In genomic region chr3:37712387-37712786, GRCh38 we compare ENCODE assay signal across 16 cellular contexts.
DNase-seq lines count a peak whose midpoint lies in the region; ATAC-seq and TF ChIP-seq lines count a peak whose summit lies in the region.
"Had no signal": no experiment of that assay in that cellular context is flagged by ENCODE, and none has a peak within 500 bp of the region (broad histone marks: within the 10 kb centered on the region; RNA-seq: fewer than 3 reads in every experiment).

No MANE protein-coding gene starts in this region.

- H3K4me3 Mint-ChIP-seq in neural progenitor cell: no peak overlapping the region
- H3K4me3 Mint-ChIP-seq: activated CD4-positive, alpha-beta memory T cell treated with anti-CD3 and anti-CD28 coated beads, Interleukin-2, amount 10 ng/mL, durations not matched to agents 7 days and 5 days; naive thymus-derived CD4-positive, alpha-beta T cell had no signal

- WGBS in tibial nerve, 2 donors: 70 to 80% methylated on average over 2 of the region's 2 CpGs

- H3K4me1 Mint-ChIP-seq in neural progenitor cell: peaks cover 22% of the 10 kb centered on the region
- H3K4me1 Mint-ChIP-seq: activated CD4-positive, alpha-beta memory T cell treated with anti-CD3 and anti-CD28 coated beads, Interleukin-2, amount 10 ng/mL, durations not matched to agents 7 days and 5 days had no signal

- H3K79me2 ChIP-seq in neural progenitor cell (ENCODE audit: low read depth): no peaks in the 10 kb centered on the region

- H3K36me3 ChIP-seq in neural progenitor cell (no peaks in the 10 kb centered on the region), tibial nerve (no peaks in the 10 kb centered on the region)

- H3K4me1 ChIP-seq in neural progenitor cell: peaks cover 10% of the 10 kb centered on the region
- peaks cover 0 to 20% (median 0%) of the 10 kb centered on the region in 4 donors for H3K4me1 ChIP-seq in tibial nerve

- ATAC-seq in GM18511 (IDR thresholded peaks at IDR 0.05; ENCODE audit: unreplicated experiment): peak; percentile 77
- peak; percentile 83 for ATAC-seq in GM21526 (IDR thresholded peaks at IDR 0.05; ENCODE audit: low FRiP score, unreplicated experiment)
- ATAC-seq in HG03521 (IDR thresholded peaks at IDR 0.05; ENCODE audit: unreplicated experiment): peak; percentile 62
- no peak for ATAC-seq in HG03565 (IDR thresholded peaks at IDR 0.05; ENCODE audit: unreplicated experiment)
- ATAC-seq: naive thymus-derived CD4-positive, alpha-beta T cell had no signal

- no peak overlapping the region for H3K4me2 ChIP-seq in neural progenitor cell

- peaks cover 11% of the 10 kb centered on the region for H3K27me3 Mint-ChIP-seq in neural progenitor cell (ENCODE audit: insufficient read depth, low read depth)

- H3K4me3 ChIP-seq in neural progenitor cell (no peak overlapping the region), tibial nerve (no peak overlapping the region)
- H3K4me3 ChIP-seq: psoas muscle, SK-N-MC had no signal

- H3K27ac Mint-ChIP-seq in neural progenitor cell: peak overlapping the region; percentile 1
- H3K27ac Mint-ChIP-seq: activated CD4-positive, alpha-beta memory T cell treated with anti-CD3 and anti-CD28 coated beads, Interleukin-2, amount 10 ng/mL, durations not matched to agents 7 days and 5 days; naive thymus-derived CD4-positive, alpha-beta T cell had no signal

- H3K9me3 Mint-ChIP-seq in neural progenitor cell: peaks cover 3% of the 10 kb centered on the region
- H3K9me3 Mint-ChIP-seq: activated CD4-positive, alpha-beta memory T cell treated with anti-CD3 and anti-CD28 coated beads, Interleukin-2, amount 10 ng/mL, durations not matched to agents 7 days and 5 days had no signal

- no peak for DNase-seq in neural progenitor cell (ENCODE audit: low spot score)
- DNase-seq in NCI-H2107 (lab: John Stamatoyannopoulos, UW): no peak
- DNase-seq in activated CD4-positive, alpha-beta T cell treated with anti-CD3 and anti-CD28 coated beads, Interleukin-2, amount 50 U/mL, for 48 hours: no peak
- DNase-seq in tibial nerve (ENCODE audit: low spot score in 2 of 2): no peak
- DNase-seq: activated CD4-positive, alpha-beta memory T cell treated with anti-CD3 and anti-CD28 coated beads, Interleukin-2, amount 10 ng/mL, durations not matched to agents 7 days and 5 days; AML-193; cerebellar nuclear complex; naive thymus-derived CD4-positive, alpha-beta T cell; NCI-H187 treated with DMSO at 0.1 percent for 48 hours; NCI-H524; psoas muscle had no signal

- no peaks in the 10 kb centered on the region for H3K9me3 ChIP-seq in neural progenitor cell (ENCODE audit: low read depth)
- no peaks in the 10 kb centered on the region for H3K9me3 ChIP-seq in tibial nerve
- H3K9me3 ChIP-seq: psoas muscle had no signal

- no peaks in the 10 kb centered on the region for H4K20me1 ChIP-seq in neural progenitor cell (ENCODE audit: low read depth)

- no peaks in the 10 kb centered on the region for H3K27me3 ChIP-seq in neural progenitor cell
- no peaks in the 10 kb centered on the region for H3K27me3 ChIP-seq in tibial nerve

- H2AFZ ChIP-seq in neural progenitor cell (replicated peaks): no peak overlapping the region

- no peak for TF ChIP-seq EP300 in tibial nerve (IDR thresholded peaks at IDR 0.05)

- TF ChIP-seq POLR2A in tibial nerve (IDR thresholded peaks at IDR 0.05): no peak

- H3K36me3 Mint-ChIP-seq in neural progenitor cell: no peaks in the 10 kb centered on the region
- H3K36me3 Mint-ChIP-seq: naive thymus-derived CD4-positive, alpha-beta T cell had no signal

- H3K27ac ChIP-seq in neural progenitor cell (no peak overlapping the region), tibial nerve (peak overlapping the region in 1 of 4 donors; percentile 53)
- H3K27ac ChIP-seq: SK-N-MC had no signal

- no peak for TF ChIP-seq CTCF in neural progenitor cell (IDR thresholded peaks at IDR 0.05)
- TF ChIP-seq CTCF in tibial nerve (IDR thresholded peaks at IDR 0.05): no peak

- H3K9ac ChIP-seq in neural progenitor cell: no peak overlapping the region

- no peaks in the 10 kb centered on the region for H3F3A ChIP-seq in neural progenitor cell (ENCODE audit: low read depth)
